Comparison of ENCODE assay signal across 18 cellular contexts in genomic region chr4:182280439-182281111, GRCh38. TPM values are rescaled to one million over a fixed set of nuclear protein-coding genes. Genes with fewer than 3 reads are reported as not detected.
DNase-seq lines count a peak whose midpoint lies in the region; ATAC-seq and TF ChIP-seq lines count a peak whose summit lies in the region.
"Had no signal": no experiment of that assay in that cellular context is flagged by ENCODE, and none has a peak within 500 bp of the region (broad histone marks: within the 10 kb centered on the region; RNA-seq: fewer than 3 reads in every experiment).

No MANE protein-coding gene starts in this region.

- H3K79me2 ChIP-seq in SK-N-SH (ENCODE audit: insufficient read depth) = no peaks in the 10 kb centered on the region

- TF ChIP-seq RAD21 in SK-N-SH (IDR thresholded peaks at IDR 0.05; ENCODE audit: low read length) = no peak

- no peaks in the 10 kb centered on the region for H3K27me3 Mint-ChIP-seq in activated CD8-positive, alpha-beta memory T cell treated with anti-CD3 and anti-CD28 coated beads, Interleukin-2, amount 10 ng/mL, durations not matched to agents 7 days and 5 days
- H3K27me3 Mint-ChIP-seq: activated naive CD4-positive, alpha-beta T cell treated with anti-CD3 and anti-CD28 coated beads, Interleukin-2, amount 10 ng/mL, durations not matched to agents 7 days and 5 days; stimulated activated memory B cell treated with anti-CD40 and anti-IgM and Interleukin-4, amounts not matched to agents 10 μg/mL and 1 μg/mL and 100 μg/mL, for 72 hours had no signal

- TF ChIP-seq POLR2A in right lobe of liver (IDR thresholded peaks at IDR 0.05) = no peak

- H3K9me3 ChIP-seq in SK-N-SH (no peaks in the 10 kb centered on the region), right lobe of liver (no peaks in the 10 kb centered on the region)
- H3K9me3 ChIP-seq: BE2C, tibial artery had no signal

- CTCF ChIA-PET in SK-N-SH (lab: Yijun Ruan, JAX) = no interaction called here
- CTCF ChIA-PET in activated CD8-positive, alpha-beta memory T cell treated with anti-CD3 and anti-CD28 coated beads, Interleukin-2, amount 10 ng/mL, durations not matched to agents 7 days and 5 days (lab: Charles Lee) = no interaction called here

- H3K36me3 Mint-ChIP-seq in activated CD8-positive, alpha-beta memory T cell treated with anti-CD3 and anti-CD28 coated beads, Interleukin-2, amount 10 ng/mL, durations not matched to agents 7 days and 5 days = no peaks in the 10 kb centered on the region
- H3K36me3 Mint-ChIP-seq: activated naive CD4-positive, alpha-beta T cell treated with anti-CD3 and anti-CD28 coated beads, Interleukin-2, amount 10 ng/mL, durations not matched to agents 7 days and 5 days; stimulated activated memory B cell treated with anti-CD40 and anti-IgM and Interleukin-4, amounts not matched to agents 10 μg/mL and 1 μg/mL and 100 μg/mL, for 72 hours had no signal

- ATAC-seq in esophagus mucosa (no peak), right lobe of liver (no peak)
- no peak for ATAC-seq in activated CD8-positive, alpha-beta memory T cell treated with anti-CD3 and anti-CD28 coated beads, Interleukin-2, amount 10 ng/mL, durations not matched to agents 7 days and 5 days
- ATAC-seq: activated CD8-positive, alpha-beta T cell treated with anti-CD3 and anti-CD28 coated beads, Interleukin-2, amount 10 ng/mL, durations not matched to agents 7 days and 5 days; stimulated activated memory B cell treated with anti-CD40 and anti-IgM and Interleukin-4, amounts not matched to agents 10 μg/mL and 1 μg/mL and 100 μg/mL, for 72 hours had no signal

- 63% methylated on average over 7 of the region's 7 CpGs for WGBS in SK-N-SH (ENCODE audit: low lambda C conversion rate)
- WGBS in right lobe of liver (ENCODE audit: insufficient coverage, low coverage, low lambda C conversion rate, missing lambda C conversion rate) = 61% methylated on average over 6 of the region's 7 CpGs

- H3K9me3 Mint-ChIP-seq in activated CD8-positive, alpha-beta memory T cell treated with anti-CD3 and anti-CD28 coated beads, Interleukin-2, amount 10 ng/mL, durations not matched to agents 7 days and 5 days (ENCODE audit: low read depth) = no peaks in the 10 kb centered on the region
- H3K9me3 Mint-ChIP-seq: activated naive CD4-positive, alpha-beta T cell treated with anti-CD3 and anti-CD28 coated beads, Interleukin-2, amount 10 ng/mL, durations not matched to agents 7 days and 5 days; stimulated activated memory B cell treated with anti-CD40 and anti-IgM and Interleukin-4, amounts not matched to agents 10 μg/mL and 1 μg/mL and 100 μg/mL, for 72 hours; T-helper 2 cell treated with Interferon-gamma antibody and Interleukin-4, amounts not matched to agents 5 μg/mL and 100 μg/mL, for 36 hours had no signal

- no peak overlapping the region for H3K4me3 ChIP-seq in SK-N-SH (ENCODE audit: low read depth in 2 of 2, low read length in 1 of 2)
- H3K4me3 ChIP-seq in fibroblast of the aortic adventitia (ENCODE audit: low read depth, low read length) = no peak overlapping the region
- no peak overlapping the region for H3K4me3 ChIP-seq in right lobe of liver
- H3K4me3 ChIP-seq: coronary artery, tibial artery had no signal

- no peak overlapping the region for H3K4me3 Mint-ChIP-seq in activated CD8-positive, alpha-beta memory T cell treated with anti-CD3 and anti-CD28 coated beads, Interleukin-2, amount 10 ng/mL, durations not matched to agents 7 days and 5 days
- H3K4me3 Mint-ChIP-seq: activated CD8-positive, alpha-beta T cell treated with anti-CD3 and anti-CD28 coated beads, Interleukin-2, amount 10 ng/mL, durations not matched to agents 7 days and 5 days; activated naive CD4-positive, alpha-beta T cell treated with anti-CD3 and anti-CD28 coated beads, Interleukin-2, amount 10 ng/mL, durations not matched to agents 7 days and 5 days; stimulated activated memory B cell treated with anti-CD40 and anti-IgM and Interleukin-4, amounts not matched to agents 10 μg/mL and 1 μg/mL and 100 μg/mL, for 72 hours; T-helper 2 cell treated with Interferon-gamma antibody and Interleukin-4, amounts not matched to agents 5 μg/mL and 100 μg/mL, for 36 hours had no signal

- H3K27me3 ChIP-seq in SK-N-SH (ENCODE audit: insufficient read depth) (no peaks in the 10 kb centered on the region), right lobe of liver (no peaks in the 10 kb centered on the region)
- H3K27me3 ChIP-seq: BE2C, tibial artery had no signal

- H3K36me3 ChIP-seq in SK-N-SH (replicated peaks in 1 of 2; ENCODE audit: control insufficient read depth in 1 of 2, insufficient read depth in 2 of 2, low read length in 1 of 2) (no peaks in the 10 kb centered on the region), right lobe of liver (no peaks in the 10 kb centered on the region)
- H3K36me3 ChIP-seq: BE2C, tibial artery had no signal

- peaks cover 6 to 13% of the 10 kb centered on the region in 2 experiments for H3K4me1 ChIP-seq in SK-N-SH (ENCODE audit: control insufficient read depth in 1 of 2, insufficient read depth in 2 of 2, low read depth in 1 of 2, low read length in 1 of 2)
- H3K4me1 ChIP-seq in right lobe of liver = no peaks in the 10 kb centered on the region
- H3K4me1 ChIP-seq: tibial artery had no signal

- intact Hi-C loops in right lobe of liver (cut with DNase I) = no loop called here

- peak; percentile 61 for DNase-seq in GM03348 (ENCODE audit: low spot score)
- DNase-seq in SK-N-SH = no peak
- DNase-seq in fibroblast of the aortic adventitia (ENCODE audit: low read depth) = peak; percentile 55
- DNase-seq in stromal cell of bone marrow (ENCODE audit: low read depth) = peak; percentile 28
- DNase-seq in activated CD8-positive, alpha-beta memory T cell treated with anti-CD3 and anti-CD28 coated beads, Interleukin-2, amount 10 ng/mL, durations not matched to agents 7 days and 5 days = no peak
- no peak for DNase-seq in right lobe of liver
- DNase-seq: activated CD8-positive, alpha-beta T cell treated with anti-CD3 and anti-CD28 coated beads, Interleukin-2, amount 10 ng/mL, durations not matched to agents 7 days and 5 days; activated naive CD4-positive, alpha-beta T cell treated with anti-CD3 and anti-CD28 coated beads, Interleukin-2, amount 10 ng/mL, durations not matched to agents 7 days and 5 days; activated T-cell treated with anti-CD3 and anti-CD28 coated beads, Interleukin-2, amount 50 U/mL, for 48 hours; aorta; BE2C; NCI-H146; tibial artery had no signal

- no peak for TF ChIP-seq EP300 in SK-N-SH (IDR thresholded peaks at IDR 0.05; ENCODE audit: borderline replicate concordance in 1 of 2, low read depth in 1 of 2, low read length in 1 of 2)

- H4K20me1 ChIP-seq in SK-N-SH (ENCODE audit: insufficient read depth) = no peaks in the 10 kb centered on the region

- H3K4me2 ChIP-seq in SK-N-SH = 0 out of 2 replicates have a peak overlapping the region, but pooled peaks have one; percentile 41

- no peak overlapping the region for H3K27ac Mint-ChIP-seq in activated CD8-positive, alpha-beta memory T cell treated with anti-CD3 and anti-CD28 coated beads, Interleukin-2, amount 10 ng/mL, durations not matched to agents 7 days and 5 days
- H3K27ac Mint-ChIP-seq: activated CD8-positive, alpha-beta T cell treated with anti-CD3 and anti-CD28 coated beads, Interleukin-2, amount 10 ng/mL, durations not matched to agents 7 days and 5 days; activated naive CD4-positive, alpha-beta T cell treated with anti-CD3 and anti-CD28 coated beads, Interleukin-2, amount 10 ng/mL, durations not matched to agents 7 days and 5 days; stimulated activated memory B cell treated with anti-CD40 and anti-IgM and Interleukin-4, amounts not matched to agents 10 μg/mL and 1 μg/mL and 100 μg/mL, for 72 hours; T-helper 2 cell treated with Interferon-gamma antibody and Interleukin-4, amounts not matched to agents 5 μg/mL and 100 μg/mL, for 36 hours had no signal

- POLR2A ChIA-PET in SK-N-SH (lab: Yijun Ruan, JAX) = no interaction called here

- H3K27ac ChIP-seq in SK-N-SH (ENCODE audit: low read depth in 2 of 2, low read length in 1 of 2) (peak overlapping the region in 1 of 2 experiments; percentile 56; a peak in 2 of 4 replicates), right lobe of liver (no peak overlapping the region)
- H3K27ac ChIP-seq: coronary artery, tibial artery had no signal

- H3K9me2 ChIP-seq in SK-N-SH = no peaks in the 10 kb centered on the region

- H3K4me1 Mint-ChIP-seq in activated CD8-positive, alpha-beta memory T cell treated with anti-CD3 and anti-CD28 coated beads, Interleukin-2, amount 10 ng/mL, durations not matched to agents 7 days and 5 days = no peaks in the 10 kb centered on the region
- H3K4me1 Mint-ChIP-seq: activated naive CD4-positive, alpha-beta T cell treated with anti-CD3 and anti-CD28 coated beads, Interleukin-2, amount 10 ng/mL, durations not matched to agents 7 days and 5 days; stimulated activated memory B cell treated with anti-CD40 and anti-IgM and Interleukin-4, amounts not matched to agents 10 μg/mL and 1 μg/mL and 100 μg/mL, for 72 hours had no signal

- TF ChIP-seq CTCF in SK-N-SH (IDR thresholded peaks at IDR 0.05) (no peak), fibroblast of the aortic adventitia (IDR thresholded peaks at IDR 0.05; ENCODE audit: insufficient read depth, low read length) (no peak), right lobe of liver (IDR thresholded peaks at IDR 0.05) (no peak)

- no peaks in the 10 kb centered on the region for H3F3A ChIP-seq in SK-N-SH (replicated peaks; ENCODE audit: insufficient read depth)

- no peak overlapping the region for H2AFZ ChIP-seq in SK-N-SH (ENCODE audit: low read depth)

- no peak overlapping the region for H3K9ac ChIP-seq in SK-N-SH

TF ChIP-seq in SK-N-SH, 30 proteins besides CTCF, POLR2A, EP300 and RAD21 (continues in another document):
- no peak for TF ChIP-seq USF1 (IDR thresholded peaks at IDR 0.05; ENCODE audit: borderline replicate concordance, low read depth)
- no peak for TF ChIP-seq RFX5 (IDR thresholded peaks at IDR 0.05; ENCODE audit: low read length)
- no peak; the same call in 1 of the 2 replicates for TF ChIP-seq TCF12 (IDR thresholded peaks at IDR 0.05)
- TF ChIP-seq EZH2phosphoT487 (IDR thresholded peaks at IDR 0.05; ENCODE audit: borderline replicate concordance, low read depth) = no peak
- TF ChIP-seq TAF1 (IDR thresholded peaks at IDR 0.05; ENCODE audit: borderline replicate concordance, low read depth, low read length) = no peak

RNA-seq across cellular contexts. Expression of gene TENM3, which starts 37.4 kb away (rescaled TPM):
- polyA plus RNA-seq in SK-N-SH (2012; rRNA removed) = 10.4 and 13.3 TPM in 2 replicates
- 9.4 and 11.4 TPM in 2 replicates for polyA plus RNA-seq in SK-N-SH (2012; cell fraction: cytosol; rRNA removed)
- polyA plus RNA-seq in SK-N-SH (2012; cell fraction: nucleus; rRNA removed) = 6.7 and 12.6 TPM in 2 replicates
- 6.3 and 14.0 TPM in 2 replicates for total RNA-seq in fibroblast of the aortic adventitia (ENCODE audit: low replicate concordance)
- 3.6 TPM for total RNA-seq in esophagus mucosa
- not detected for total RNA-seq in activated CD8-positive, alpha-beta memory T cell treated with anti-CD3 and anti-CD28 coated beads, Interleukin-2, amount 10 ng/mL, durations not matched to agents 7 days and 5 days
- 1 to 10 TPM in 3 of 6 experiments, under 1 TPM in 3; 0.06 to 3.0 (median 1.1) TPM for total RNA-seq in right lobe of liver
- total RNA-seq: activated CD8-positive, alpha-beta T cell treated with anti-CD3 and anti-CD28 coated beads, Interleukin-2, amount 10 ng/mL, durations not matched to agents 7 days and 5 days; mononuclear cell had no signal

Comparison
In these comparisons a context has a peak if more than half of its experiments do, and no peak if none do; other contexts are left out.
1. DNase-seq: peak in GM03348 (single experiment), fibroblast of the aortic adventitia (single experiment) and stromal cell of bone marrow (single experiment); none in SK-N-SH (single experiment), activated CD8-positive, alpha-beta memory T cell treated with anti-CD3 and anti-CD28 coated beads, Interleukin-2, amount 10 ng/mL, durations not matched to agents 7 days and 5 days (single experiment) and right lobe of liver (0 of 3).